Comparison of ENCODE assay signal across 21 cellular contexts in the genomic region with DNA sequence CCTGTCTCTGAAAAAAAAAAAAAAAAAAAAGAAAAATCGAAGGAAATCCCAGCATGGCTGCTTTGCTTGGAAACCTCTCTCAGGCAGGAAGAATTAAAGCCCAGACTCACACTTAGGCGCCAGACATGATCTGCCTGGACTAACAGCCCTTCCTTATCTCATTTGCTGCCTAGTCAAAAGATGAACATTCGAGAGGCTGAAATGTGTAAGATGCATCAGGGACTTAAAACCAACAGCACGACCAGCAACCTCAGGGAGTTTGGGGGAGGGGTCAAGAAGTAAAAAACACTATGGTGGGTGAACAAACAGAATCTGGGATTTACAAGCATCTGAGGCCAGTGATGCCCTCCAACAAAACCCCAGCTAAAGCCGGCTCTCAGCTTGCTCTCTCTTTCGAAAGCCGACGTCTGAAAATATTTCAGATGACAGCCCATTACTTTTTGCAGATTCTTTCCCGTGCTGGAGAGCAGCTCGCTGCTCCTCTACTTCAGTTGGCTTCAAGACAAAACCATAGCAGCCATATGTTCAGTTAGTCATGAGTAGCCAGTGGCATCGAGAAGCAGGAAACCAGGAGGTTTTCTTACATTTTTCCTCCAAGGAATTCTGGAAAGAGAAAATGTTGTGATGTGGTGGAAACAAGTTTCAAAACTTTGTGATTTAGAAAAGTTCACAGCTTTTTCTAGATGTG.
DNase-seq lines count a peak whose midpoint lies in the region; ATAC-seq and TF ChIP-seq lines count a peak whose summit lies in the region.
"Had no signal": no experiment of that assay in that cellular context is flagged by ENCODE, and none has a peak within 500 bp of the region (broad histone marks: within the 10 kb centered on the region; RNA-seq: fewer than 3 reads in every experiment).

No MANE protein-coding gene starts in this region.

- ATAC-seq in GM21529 (IDR thresholded peaks at IDR 0.05; ENCODE audit: unreplicated experiment) = no peak
- ATAC-seq: activated naive CD8-positive, alpha-beta T cell treated with anti-CD3 and anti-CD28 coated beads, Interleukin-2, amount 50 U/mL, for 24 hours; activated T-cell treated with anti-CD3 and anti-CD28 coated beads, Interleukin-2, amount 50 U/mL, for 4 hours; left colon; stimulated activated effector memory CD8-positive, alpha-beta T cell treated with anti-CD3 and anti-CD28 coated beads, Interleukin-12 subunit alpha, Interleukin-12 subunit beta, amount 100 ng/mL, for 72 hours had no signal

- H3K36me3 ChIP-seq in BE2C = no peaks in the 10 kb centered on the region
- H3K36me3 ChIP-seq: transverse colon had no signal

- DNase-seq in AG08395 (ENCODE audit: low spot score) (peak; percentile 83), HFF-Myc (ENCODE audit: extremely low read depth, low read depth) (peak; percentile 47), cardiac fibroblast (ENCODE audit: low read depth in 2 of 2) (peak; percentile 53 to 82), iris pigment epithelial cell (ENCODE audit: low read depth) (peak; percentile 16), BE2C (no peak), NCI-H526 treated with DMSO at 0.1 percent for 48 hours (lab: John Stamatoyannopoulos, UW) (no peak), SKM-1 (lab: John Stamatoyannopoulos, UW; ENCODE audit: unreplicated experiment) (no peak)
- DNase-seq: activated CD4-positive, alpha-beta T cell treated with anti-CD3 and anti-CD28 coated beads, Interleukin-2, amount 50 U/mL, for 1 hour; activated naive CD8-positive, alpha-beta T cell treated with anti-CD3 and anti-CD28 coated beads, Interleukin-2, amount 50 U/mL, for 24 hours; activated T-cell treated with anti-CD3 and anti-CD28 coated beads, Interleukin-2, amount 50 U/mL, for 4 hours; hippocampal formation; KG1; left colon; NCI-H1436; NCI-H345; small intestine; transverse colon had no signal

- no peaks in the 10 kb centered on the region for H3K9me3 ChIP-seq in BE2C
- H3K9me3 ChIP-seq: transverse colon had no signal

- peaks cover 4% of the 10 kb centered on the region; the same call in 1 of the 2 replicates for H3K4me1 ChIP-seq in BE2C
- H3K4me1 ChIP-seq: parathyroid adenoma, transverse colon had no signal

- no peaks in the 10 kb centered on the region for H3K27me3 ChIP-seq in BE2C
- H3K27me3 ChIP-seq: transverse colon had no signal

- H3K4me3 ChIP-seq in HFF-Myc (replicated peaks; ENCODE audit: low read depth, low read length) (no peak overlapping the region), cardiac fibroblast (replicated peaks in 1 of 2; ENCODE audit: low read depth in 2 of 2, low read length in 2 of 2) (no peak overlapping the region), BE2C (ENCODE audit: low read depth, low read length) (no peak overlapping the region)
- H3K4me3 ChIP-seq: coronary artery, transverse colon had no signal

- no peak for TF ChIP-seq CTCF in HFF-Myc (IDR thresholded peaks at IDR 0.05; ENCODE audit: low read depth, low read length, missing control alignments)
- no peak for TF ChIP-seq CTCF in cardiac fibroblast (IDR thresholded peaks at IDR 0.05; ENCODE audit: low read depth, low read length)
- TF ChIP-seq CTCF in BE2C (IDR thresholded peaks at IDR 0.05; ENCODE audit: low read depth, low read length) = no peak

Comparison
In these comparisons a context has a peak if more than half of its experiments do, and no peak if none do; other contexts are left out.
1. DNase-seq: peak in AG08395 (single experiment), HFF-Myc (single experiment), cardiac fibroblast (2 of 2) and iris pigment epithelial cell (single experiment); none in BE2C (single experiment), NCI-H526 treated with DMSO at 0.1 percent for 48 hours (single experiment) and SKM-1 (single experiment).